ENCODE assay signal across 9 cellular contexts in genomic region chr18:79400591-79401381, GRCh38. TPM values are rescaled to one million over a fixed set of nuclear protein-coding genes. Genes with fewer than 3 reads are reported as not detected.
DNase-seq lines count a peak whose midpoint lies in the region; ATAC-seq, FAIRE-seq and TF ChIP-seq lines count a peak whose summit lies in the region.
"Had no signal": no experiment of that assay in that cellular context is flagged by ENCODE, and none has a peak within 500 bp of the region (broad histone marks: within the 10 kb centered on the region; RNA-seq: fewer than 3 reads in every experiment).

No MANE protein-coding gene starts in this region.

- no peak for FAIRE-seq in small intestine (lab: Jason Lieb, UNC)
- FAIRE-seq: G401.6 had no signal

- DNase-seq in A673 (ENCODE audit: low spot score) = no peak
- peak; percentile 45 for DNase-seq in activated T-helper 1 cell treated with Interleukin-2 at 50 U/mL for 16 hours (ENCODE audit: low read depth)
- DNase-seq in cardiac muscle cell (ENCODE audit: low read depth in 1 of 2, low spot score in 1 of 2) = peak in 1 of 2 donors; percentile 34
- no peak for DNase-seq in small intestine
- DNase-seq in NCI-H1092 (lab: John Stamatoyannopoulos, UW) = no peak
- no peak for DNase-seq in NOMO-1 (lab: John Stamatoyannopoulos, UW; ENCODE audit: unreplicated experiment in 2 of 2)

- intact Hi-C loops in A673 (cut with micrococcal nuclease; ENCODE audit: unreplicated experiment) = no loop called here

- peak overlapping the region; percentile 78 for H3K4me3 ChIP-seq in A673 (ENCODE audit: low read depth, low read length, poor library complexity, severe bottlenecking)
- H3K4me3 ChIP-seq in cardiac muscle cell = peak overlapping the region; percentile 98
- H3K4me3 ChIP-seq in small intestine (ENCODE audit: low read depth in 1 of 2, low read length in 2 of 2) = peak overlapping the region; percentile 76 to 78

- POLR2A ChIA-PET in A673 (lab: Charles Lee; ENCODE audit: low non-redundant PET) = no interaction called here

- ATAC-seq in HG02759 (IDR thresholded peaks at IDR 0.05; ENCODE audit: unreplicated experiment) (peak; percentile 6), HG03565 (IDR thresholded peaks at IDR 0.05; ENCODE audit: unreplicated experiment) (no peak)

- no peaks in the 10 kb centered on the region for H3K9me3 ChIP-seq in A673 (ENCODE audit: low read depth, low read length, poor library complexity, severe bottlenecking)
- no peaks in the 10 kb centered on the region for H3K9me3 ChIP-seq in cardiac muscle cell (ENCODE audit: low read depth)
- no peaks in the 10 kb centered on the region for H3K9me3 ChIP-seq in small intestine (ENCODE audit: control insufficient read depth, low read depth)

- CTCF ChIA-PET in A673 (lab: Charles Lee) = no interaction called here

- H3K36me3 ChIP-seq in A673 (ENCODE audit: insufficient read depth, low read length, poor library complexity, severe bottlenecking) (no peaks in the 10 kb centered on the region), cardiac muscle cell (no peaks in the 10 kb centered on the region), small intestine (ENCODE audit: control insufficient read depth in 2 of 2, insufficient read depth in 2 of 2, low read length in 2 of 2) (no peaks in the 10 kb centered on the region)

- peaks cover 33% of the 10 kb centered on the region for H3K4me1 ChIP-seq in A673 (ENCODE audit: insufficient read depth, low read length, poor library complexity, severe bottlenecking)
- peaks cover 3% of the 10 kb centered on the region for H3K4me1 ChIP-seq in cardiac muscle cell (ENCODE audit: low read depth)
- H3K4me1 ChIP-seq in small intestine (ENCODE audit: control insufficient read depth in 2 of 2, insufficient read depth in 1 of 2, low read depth in 1 of 2, low read length in 1 of 2) = no peaks in the 10 kb centered on the region

- BruUV-seq in A673 (replicated peaks; lab: Mats Ljungman, UMichigan) = no TSS peak

- H3K27ac ChIP-seq in A673 (ENCODE audit: low read depth, low read length, poor library complexity, severe bottlenecking) (peak overlapping the region; percentile 78), cardiac muscle cell (no peak overlapping the region), small intestine (ENCODE audit: low read depth in 1 of 2, low read length in 1 of 2) (peak overlapping the region; percentile 34 to 78)

- 17 to 63% (median 61%) methylated on average over 19 to 54 of the region's 58 CpGs for WGBS in small intestine, 3 donors

- H3K27me3 ChIP-seq in A673 (replicated peaks; ENCODE audit: insufficient read depth, low read depth, low read length, poor library complexity) (no peaks in the 10 kb centered on the region), cardiac muscle cell (peaks cover 41% of the 10 kb centered on the region), small intestine (ENCODE audit: control insufficient read depth in 2 of 2, insufficient read depth in 2 of 2, low read length in 2 of 2) (peaks cover 0 to 9% of the 10 kb centered on the region in 2 donors)

- no peak for TF ChIP-seq CTCF in A673 (conservative IDR thresholded peaks at IDR 0.05; ENCODE audit: low read depth, low read length)
- no peak for TF ChIP-seq CTCF in cardiac muscle cell (IDR thresholded peaks at IDR 0.05; ENCODE audit: low read depth, low read length)

RNA-seq across cellular contexts. Expression of gene NFATC1, which starts 5.1 kb away (rescaled TPM):
- total RNA-seq in A673 (2021) (10.4 and 13.5 TPM in 2 replicates), cardiac muscle cell (7.5 and 10.8 TPM in 2 replicates)
- polyA plus RNA-seq in cardiac muscle cell (11.7 and 19.0 TPM in 2 replicates), small intestine (1 to 10 TPM in 2 of 3 donors, under 1 TPM in 1; 0.67 to 5.9 (median 2.2) TPM)
